In genomic region chr16:19555938-19556778, GRCh38 we compare ENCODE assay signal across 8 cellular contexts.
DNase-seq lines count a peak whose midpoint lies in the region; ATAC-seq lines count a peak whose summit lies in the region.

No MANE protein-coding gene starts in this region.

- peak overlapping the region; percentile 93 for H3K4me3 ChIP-seq in adipocyte (ENCODE audit: low read length)
- H3K4me3 ChIP-seq in iPS-15b (ENCODE audit: low read depth, low read length), result peak overlapping the region; percentile 83

- H3K36me3 ChIP-seq in adipocyte (ENCODE audit: control insufficient read depth, insufficient read depth, low read length, severe bottlenecking) (peaks cover 4% of the 10 kb centered on the region), iPS-15b (ENCODE audit: control insufficient read depth, insufficient read depth, low read length) (no peaks in the 10 kb centered on the region)

- no peak for ATAC-seq in HG03442 (IDR thresholded peaks at IDR 0.05; ENCODE audit: unreplicated experiment)

- peak overlapping the region; percentile 96 for H3K9ac ChIP-seq in adipocyte (ENCODE audit: low read length)
- peak overlapping the region; percentile 95 for H3K9ac ChIP-seq in iPS-15b (ENCODE audit: low read depth, low read length)

- peak; percentile 64 for DNase-seq in NCI-H82 (lab: John Stamatoyannopoulos, UW)
- DNase-seq in NCI-H82 treated with DMSO at 0.1 percent for 48 hours (lab: John Stamatoyannopoulos, UW; ENCODE audit: unreplicated experiment), result no peak
- DNase-seq in NCI-H2171 treated with DMSO at 0.1 percent for 48 hours (lab: John Stamatoyannopoulos, UW), result peak; percentile 44
- peak; percentile 61 for DNase-seq in adipocyte (ENCODE audit: low read depth)
- DNase-seq in stimulated activated CD4-positive, alpha-beta T cell treated with anti-CD3 and anti-CD28 coated beads, Interleukin-15, amount 100 ng/mL, for 24 hours, result peak; percentile 45
- DNase-seq in HuH-7 (ENCODE audit: low spot score), result no peak

- H3K27me3 ChIP-seq in adipocyte (replicated peaks; ENCODE audit: control insufficient read depth, insufficient read depth, low read length) (no peaks in the 10 kb centered on the region), iPS-15b (ENCODE audit: control insufficient read depth, insufficient read depth, low read length) (no peaks in the 10 kb centered on the region)

- peaks cover 10% of the 10 kb centered on the region for H3K4me1 ChIP-seq in adipocyte (ENCODE audit: control insufficient read depth, insufficient read depth, low read length)
- H3K4me1 ChIP-seq in iPS-15b (ENCODE audit: control insufficient read depth, insufficient read depth, low read length), result no peaks in the 10 kb centered on the region

- H3K9me3 ChIP-seq in adipocyte (ENCODE audit: control insufficient read depth, low read length) (no peaks in the 10 kb centered on the region), iPS-15b (ENCODE audit: control insufficient read depth, insufficient read depth, low read length) (no peaks in the 10 kb centered on the region)

Comparison
In these comparisons a context has a peak if more than half of its experiments do, and no peak if none do; other contexts are left out.
1. DNase-seq: peak in NCI-H82 (single experiment), NCI-H2171 treated with DMSO at 0.1 percent for 48 hours (single experiment), adipocyte (single experiment) and stimulated activated CD4-positive, alpha-beta T cell treated with anti-CD3 and anti-CD28 coated beads, Interleukin-15, amount 100 ng/mL, for 24 hours (single experiment); none in NCI-H82 treated with DMSO at 0.1 percent for 48 hours (single experiment) and HuH-7 (single experiment).